In genomic region chr7:1224093-1224702, GRCh38 we compare ENCODE assay signal across 1 cellular context.
TF ChIP-seq lines count a peak whose summit lies in the region.

No MANE protein-coding gene starts in this region.

TF ChIP-seq in WTC11, 78 proteins besides CTCF, POLR2A, EP300 and RAD21 (continued from another document):
- TF ChIP-seq, protein P1, sequence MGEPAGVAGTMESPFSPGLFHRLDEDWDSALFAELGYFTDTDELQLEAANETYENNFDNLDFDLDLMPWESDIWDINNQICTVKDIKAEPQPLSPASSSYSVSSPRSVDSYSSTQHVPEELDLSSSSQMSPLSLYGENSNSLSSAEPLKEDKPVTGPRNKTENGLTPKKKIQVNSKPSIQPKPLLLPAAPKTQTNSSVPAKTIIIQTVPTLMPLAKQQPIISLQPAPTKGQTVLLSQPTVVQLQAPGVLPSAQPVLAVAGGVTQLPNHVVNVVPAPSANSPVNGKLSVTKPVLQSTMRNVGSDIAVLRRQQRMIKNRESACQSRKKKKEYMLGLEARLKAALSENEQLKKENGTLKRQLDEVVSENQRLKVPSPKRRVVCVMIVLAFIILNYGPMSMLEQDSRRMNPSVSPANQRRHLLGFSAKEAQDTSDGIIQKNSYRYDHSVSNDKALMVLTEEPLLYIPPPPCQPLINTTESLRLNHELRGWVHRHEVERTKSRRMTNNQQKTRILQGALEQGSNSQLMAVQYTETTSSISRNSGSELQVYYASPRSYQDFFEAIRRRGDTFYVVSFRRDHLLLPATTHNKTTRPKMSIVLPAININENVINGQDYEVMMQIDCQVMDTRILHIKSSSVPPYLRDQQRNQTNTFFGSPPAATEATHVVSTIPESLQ (CRISPR knock-in tag; IDR thresholded peaks at IDR 0.05) = no peak
- TF ChIP-seq TEAD4 (CRISPR knock-in tag; IDR thresholded peaks at IDR 0.05) = no peak
- no peak for TF ChIP-seq NR2C2 (CRISPR knock-in tag; IDR thresholded peaks at IDR 0.05)
- 0 out of 2 replicates have a peak, but pooled peaks have one; percentile 23 for TF ChIP-seq FOXP4 (CRISPR knock-in tag; IDR thresholded peaks at IDR 0.05)
- TF ChIP-seq ZMAT4 (CRISPR knock-in tag; IDR thresholded peaks at IDR 0.05) = no peak
- no peak for TF ChIP-seq ATF3 (CRISPR knock-in tag; conservative IDR thresholded peaks at IDR 0.05)
- TF ChIP-seq ZNF121 (CRISPR knock-in tag; IDR thresholded peaks at IDR 0.05) = no peak
- 0 out of 2 replicates have a peak, but pooled peaks have one; percentile 29 for TF ChIP-seq FOXK1 (CRISPR knock-in tag; IDR thresholded peaks at IDR 0.05)
- no peak for TF ChIP-seq JUN (CRISPR knock-in tag; IDR thresholded peaks at IDR 0.05)
- no peak for TF ChIP-seq FOXJ3 (CRISPR knock-in tag; IDR thresholded peaks at IDR 0.05; ENCODE audit: borderline replicate concordance)
- TF ChIP-seq ZNF317 (CRISPR knock-in tag; IDR thresholded peaks at IDR 0.05; ENCODE audit: borderline replicate concordance, low read depth) = no peak
- no peak for TF ChIP-seq EMX1 (CRISPR knock-in tag; IDR thresholded peaks at IDR 0.05)
- TF ChIP-seq, protein P2, sequence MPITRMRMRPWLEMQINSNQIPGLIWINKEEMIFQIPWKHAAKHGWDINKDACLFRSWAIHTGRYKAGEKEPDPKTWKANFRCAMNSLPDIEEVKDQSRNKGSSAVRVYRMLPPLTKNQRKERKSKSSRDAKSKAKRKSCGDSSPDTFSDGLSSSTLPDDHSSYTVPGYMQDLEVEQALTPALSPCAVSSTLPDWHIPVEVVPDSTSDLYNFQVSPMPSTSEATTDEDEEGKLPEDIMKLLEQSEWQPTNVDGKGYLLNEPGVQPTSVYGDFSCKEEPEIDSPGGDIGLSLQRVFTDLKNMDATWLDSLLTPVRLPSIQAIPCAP (CRISPR knock-in tag; IDR thresholded peaks at IDR 0.05) = no peak
- TF ChIP-seq, protein P3, sequence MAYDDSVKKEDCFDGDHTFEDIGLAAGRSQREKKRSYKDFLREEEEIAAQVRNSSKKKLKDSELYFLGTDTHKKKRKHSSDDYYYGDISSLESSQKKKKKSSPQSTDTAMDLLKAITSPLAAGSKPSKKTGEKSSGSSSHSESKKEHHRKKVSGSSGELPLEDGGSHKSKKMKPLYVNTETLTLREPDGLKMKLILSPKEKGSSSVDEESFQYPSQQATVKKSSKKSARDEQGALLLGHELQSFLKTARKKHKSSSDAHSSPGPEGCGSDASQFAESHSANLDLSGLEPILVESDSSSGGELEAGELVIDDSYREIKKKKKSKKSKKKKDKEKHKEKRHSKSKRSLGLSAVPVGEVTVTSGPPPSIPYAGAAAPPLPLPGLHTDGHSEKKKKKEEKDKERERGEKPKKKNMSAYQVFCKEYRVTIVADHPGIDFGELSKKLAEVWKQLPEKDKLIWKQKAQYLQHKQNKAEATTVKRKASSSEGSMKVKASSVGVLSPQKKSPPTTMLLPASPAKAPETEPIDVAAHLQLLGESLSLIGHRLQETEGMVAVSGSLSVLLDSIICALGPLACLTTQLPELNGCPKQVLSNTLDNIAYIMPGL (CRISPR knock-in tag; IDR thresholded peaks at IDR 0.05) = no peak
- TF ChIP-seq, protein P4, sequence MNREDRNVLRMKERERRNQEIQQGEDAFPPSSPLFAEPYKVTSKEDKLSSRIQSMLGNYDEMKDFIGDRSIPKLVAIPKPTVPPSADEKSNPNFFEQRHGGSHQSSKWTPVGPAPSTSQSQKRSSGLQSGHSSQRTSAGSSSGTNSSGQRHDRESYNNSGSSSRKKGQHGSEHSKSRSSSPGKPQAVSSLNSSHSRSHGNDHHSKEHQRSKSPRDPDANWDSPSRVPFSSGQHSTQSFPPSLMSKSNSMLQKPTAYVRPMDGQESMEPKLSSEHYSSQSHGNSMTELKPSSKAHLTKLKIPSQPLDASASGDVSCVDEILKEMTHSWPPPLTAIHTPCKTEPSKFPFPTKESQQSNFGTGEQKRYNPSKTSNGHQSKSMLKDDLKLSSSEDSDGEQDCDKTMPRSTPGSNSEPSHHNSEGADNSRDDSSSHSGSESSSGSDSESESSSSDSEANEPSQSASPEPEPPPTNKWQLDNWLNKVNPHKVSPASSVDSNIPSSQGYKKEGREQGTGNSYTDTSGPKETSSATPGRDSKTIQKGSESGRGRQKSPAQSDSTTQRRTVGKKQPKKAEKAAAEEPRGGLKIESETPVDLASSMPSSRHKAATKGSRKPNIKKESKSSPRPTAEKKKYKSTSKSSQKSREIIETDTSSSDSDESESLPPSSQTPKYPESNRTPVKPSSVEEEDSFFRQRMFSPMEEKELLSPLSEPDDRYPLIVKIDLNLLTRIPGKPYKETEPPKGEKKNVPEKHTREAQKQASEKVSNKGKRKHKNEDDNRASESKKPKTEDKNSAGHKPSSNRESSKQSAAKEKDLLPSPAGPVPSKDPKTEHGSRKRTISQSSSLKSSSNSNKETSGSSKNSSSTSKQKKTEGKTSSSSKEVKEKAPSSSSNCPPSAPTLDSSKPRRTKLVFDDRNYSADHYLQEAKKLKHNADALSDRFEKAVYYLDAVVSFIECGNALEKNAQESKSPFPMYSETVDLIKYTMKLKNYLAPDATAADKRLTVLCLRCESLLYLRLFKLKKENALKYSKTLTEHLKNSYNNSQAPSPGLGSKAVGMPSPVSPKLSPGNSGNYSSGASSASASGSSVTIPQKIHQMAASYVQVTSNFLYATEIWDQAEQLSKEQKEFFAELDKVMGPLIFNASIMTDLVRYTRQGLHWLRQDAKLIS (CRISPR knock-in tag; IDR thresholded peaks at IDR 0.05; ENCODE audit: borderline replicate concordance) = no peak
- no peak for TF ChIP-seq RORB (CRISPR knock-in tag; IDR thresholded peaks at IDR 0.05)
- TF ChIP-seq JAZF1 (CRISPR knock-in tag; IDR thresholded peaks at IDR 0.05) = no peak
- TF ChIP-seq ZNF423 (CRISPR knock-in tag; IDR thresholded peaks at IDR 0.05) = no peak
- no peak for TF ChIP-seq TEAD1 (CRISPR knock-in tag; IDR thresholded peaks at IDR 0.05)
- no peak for TF ChIP-seq ZNF219 (CRISPR knock-in tag; IDR thresholded peaks at IDR 0.05; ENCODE audit: borderline replicate concordance)
- TF ChIP-seq TP53 (CRISPR knock-in tag; IDR thresholded peaks at IDR 0.05) = no peak
- no peak for TF ChIP-seq HMGA2 (CRISPR knock-in tag; IDR thresholded peaks at IDR 0.05)
- no peak for TF ChIP-seq MYBL2 (CRISPR knock-in tag; IDR thresholded peaks at IDR 0.05)
- TF ChIP-seq MAX (CRISPR knock-in tag; IDR thresholded peaks at IDR 0.05) = peak; percentile 55; the same call in 1 of the 2 replicates
- 0 out of 2 replicates have a peak, but pooled peaks have one; percentile 41 for TF ChIP-seq ARID4B (CRISPR knock-in tag; IDR thresholded peaks at IDR 0.05; ENCODE audit: borderline replicate concordance)
- TF ChIP-seq ZNF416 (CRISPR knock-in tag; IDR thresholded peaks at IDR 0.05) = no peak
- no peak for TF ChIP-seq NFYB (CRISPR knock-in tag; conservative IDR thresholded peaks at IDR 0.05; ENCODE audit: low read depth)
